Comparison of ENCODE assay signal across 8 cellular contexts in genomic region chr19:18932216-18932841, GRCh38. TPM values are rescaled to one million over a fixed set of nuclear protein-coding genes. Genes with fewer than 3 reads are reported as not detected.
A peak's percentile ranks its signal among the peaks of the same experiment; 100 is the strongest.
DNase-seq lines count a peak whose midpoint lies in the region; ATAC-seq, FAIRE-seq and TF ChIP-seq lines count a peak whose summit lies in the region.

No MANE protein-coding gene starts in this region.

- no peaks in the 10 kb centered on the region for H3K9me2 ChIP-seq in OCI-LY1 (ENCODE audit: low read depth, low read length)

- no peak overlapping the region for H2AFZ ChIP-seq in OCI-LY1 (ENCODE audit: low read length)

- H3K4me1 ChIP-seq in OCI-LY1 (ENCODE audit: insufficient read depth, low read length, severe bottlenecking) (no peaks in the 10 kb centered on the region), tibial nerve (peaks cover 0 to 16% (median 0%) of the 10 kb centered on the region in 4 donors)

- peak; percentile 91 for DNase-seq in GM12891 (ENCODE audit: insufficient read length, low spot score)
- peak; percentile 81 for DNase-seq in activated T-cell treated with anti-CD3 and anti-CD28 coated beads, Interleukin-2, amount 50 U/mL, for 4 hours
- DNase-seq in fibroblast of the aortic adventitia (ENCODE audit: low read depth) = peak; percentile 39
- peak; percentile 48 for DNase-seq in occipital lobe (lab: John Stamatoyannopoulos, UW)
- DNase-seq in tibial nerve (ENCODE audit: low spot score in 2 of 2) = peak; percentile 67 to 73

- H3K27ac ChIP-seq in OCI-LY1 (ENCODE audit: low read depth, low read length, poor library complexity, severe bottlenecking) (no peak overlapping the region), tibial nerve (peak overlapping the region in 2 of 4 donors; percentile 58 to 67)

- no peaks in the 10 kb centered on the region for H3K36me3 Mint-ChIP-seq in activated T-cell treated with anti-CD3 and anti-CD28 coated beads, Interleukin-2, amount 50 U/mL, for 4 hours (ENCODE audit: insufficient read depth)

- H3K27me3 ChIP-seq in OCI-LY1 (ENCODE audit: insufficient read depth, low read length) = no peaks in the 10 kb centered on the region
- H3K27me3 ChIP-seq in tibial nerve = no peaks in the 10 kb centered on the region

- H3K4me2 ChIP-seq in OCI-LY1 (ENCODE audit: low read length) = peak overlapping the region; percentile 19; the same call in 1 of the 2 replicates

- no peaks in the 10 kb centered on the region; the same call in 1 of the 2 replicates for H3F3A ChIP-seq in OCI-LY1 (ENCODE audit: insufficient read depth, low read length)

- H3K4me3 ChIP-seq in OCI-LY1 (ENCODE audit: low read depth, low read length, poor library complexity, severe bottlenecking) = no peak overlapping the region
- H3K4me3 ChIP-seq in fibroblast of the aortic adventitia (ENCODE audit: low read depth, low read length) = no peak overlapping the region
- H3K4me3 ChIP-seq in tibial nerve = peak overlapping the region in 2 of 4 donors; percentile 23 to 32

- TF ChIP-seq POLR2A in GM12891 (IDR thresholded peaks at IDR 0.05; ENCODE audit: low read depth, low read length) (no peak), tibial nerve (IDR thresholded peaks at IDR 0.05) (no peak)

- WGBS in tibial nerve, 2 donors = 17 to 29% methylated on average over 37 of the region's 37 CpGs

- peak; percentile 85 for FAIRE-seq in GM12891 (lab: Jason Lieb, UNC)

- no peaks in the 10 kb centered on the region for H3K79me2 ChIP-seq in OCI-LY1 (ENCODE audit: insufficient read depth, low read length)

- peaks cover 14% of the 10 kb centered on the region for H3K27me3 Mint-ChIP-seq in activated T-cell treated with anti-CD3 and anti-CD28 coated beads, Interleukin-2, amount 50 U/mL, for 4 hours (ENCODE audit: low read depth)

- peak; percentile 92 to 94 for ATAC-seq in activated T-cell treated with anti-CD3 and anti-CD28 coated beads, Interleukin-2, amount 50 U/mL, for 4 hours
- no peak for ATAC-seq in GM21576 (IDR thresholded peaks at IDR 0.05; ENCODE audit: unreplicated experiment)
- ATAC-seq in GM18873 (IDR thresholded peaks at IDR 0.05; ENCODE audit: low FRiP score, unreplicated experiment) = no peak

- H3K9ac ChIP-seq in OCI-LY1 (ENCODE audit: low read length) = no peak overlapping the region

- peaks cover 7% of the 10 kb centered on the region for H3K4me1 Mint-ChIP-seq in activated T-cell treated with anti-CD3 and anti-CD28 coated beads, Interleukin-2, amount 50 U/mL, for 4 hours (ENCODE audit: low read depth)

- TF ChIP-seq CTCF in OCI-LY1 (IDR thresholded peaks at IDR 0.05; ENCODE audit: low read length) (no peak), fibroblast of the aortic adventitia (IDR thresholded peaks at IDR 0.05; ENCODE audit: insufficient read depth, low read length) (no peak), tibial nerve (IDR thresholded peaks at IDR 0.05) (no peak)

- TF ChIP-seq EP300 in tibial nerve (IDR thresholded peaks at IDR 0.05) = no peak

- no peaks in the 10 kb centered on the region for H4K20me1 ChIP-seq in OCI-LY1 (ENCODE audit: insufficient read depth, low read length)

- peak overlapping the region; percentile 67 for H3K4me3 Mint-ChIP-seq in activated T-cell treated with anti-CD3 and anti-CD28 coated beads, Interleukin-2, amount 50 U/mL, for 4 hours

- H3K9me3 ChIP-seq in OCI-LY1 (ENCODE audit: low read length) (no peaks in the 10 kb centered on the region), tibial nerve (no peaks in the 10 kb centered on the region)

- H3K9me3 Mint-ChIP-seq in activated T-cell treated with anti-CD3 and anti-CD28 coated beads, Interleukin-2, amount 50 U/mL, for 4 hours = no peaks in the 10 kb centered on the region

- peaks cover 13% of the 10 kb centered on the region for H3K36me3 ChIP-seq in OCI-LY1 (ENCODE audit: insufficient read depth, low read length)
- H3K36me3 ChIP-seq in tibial nerve = peaks cover 0 to 91% (median 0%) of the 10 kb centered on the region in 3 donors

TF ChIP-seq in GM12891, 5 proteins besides CTCF, POLR2A, EP300 and RAD21:
- TF ChIP-seq POU2F2 (IDR thresholded peaks at IDR 0.05; ENCODE audit: low read depth, low read length) = no peak
- no peak for TF ChIP-seq SPI1 (IDR thresholded peaks at IDR 0.05; ENCODE audit: low read depth, low read length)
- no peak for TF ChIP-seq POLR2AphosphoS5 (IDR thresholded peaks at IDR 0.05; ENCODE audit: low read depth, low read length)
- TF ChIP-seq TAF1 (IDR thresholded peaks at IDR 0.05; ENCODE audit: low read depth, low read length) = no peak
- no peak for TF ChIP-seq PAX5 (IDR thresholded peaks at IDR 0.05; ENCODE audit: insufficient read depth, low read length, severe bottlenecking)
TF ChIP-seq in GM12891: peak in this region for 0.

RNA-seq across cellular contexts. Expression of gene HOMER3, which starts 8.7 kb away (rescaled TPM):
- 0.35 TPM for polyA plus RNA-seq in GM12891 (2012; ENCODE audit: low read depth, missing spikeins)
- total RNA-seq in activated T-cell treated with anti-CD3 and anti-CD28 coated beads, Interleukin-2, amount 50 U/mL, for 4 hours = 1 to 10 TPM in 1 of 3 donors, under 1 TPM in 2; 0.53 to 1.1 (median 0.79) TPM
- total RNA-seq in fibroblast of the aortic adventitia (ENCODE audit: low replicate concordance) (68.7 and 131 TPM in 2 replicates), occipital lobe (12.8 TPM), tibial nerve (10 to 100 TPM; 38.0 to 90.0 (median 44.6) TPM)

RNA-seq across cellular contexts. Expression of gene DDX49, which starts 12.8 kb away (rescaled TPM):
- polyA plus RNA-seq in GM12891 (2012; ENCODE audit: low read depth, missing spikeins) = 40.4 TPM
- 100 to 1,000 TPM; 170 to 178 (median 176) TPM for total RNA-seq in activated T-cell treated with anti-CD3 and anti-CD28 coated beads, Interleukin-2, amount 50 U/mL, for 4 hours
- total RNA-seq in fibroblast of the aortic adventitia (ENCODE audit: low replicate concordance) (30.8 and 42.1 TPM in 2 replicates), occipital lobe (45.7 TPM), tibial nerve (10 to 100 TPM; 31.8 to 61.2 (median 35.5) TPM)

RNA-seq across cellular contexts. Expression of gene COPE, which starts 13.1 kb away (rescaled TPM):
- 189 TPM for polyA plus RNA-seq in GM12891 (2012; ENCODE audit: low read depth, missing spikeins)
- 100 to 1,000 TPM; 258 to 293 (median 270) TPM for total RNA-seq in activated T-cell treated with anti-CD3 and anti-CD28 coated beads, Interleukin-2, amount 50 U/mL, for 4 hours
- 67.0 and 172 TPM in 2 replicates for total RNA-seq in fibroblast of the aortic adventitia (ENCODE audit: low replicate concordance)
- total RNA-seq in occipital lobe = 78.3 TPM
- total RNA-seq in tibial nerve = 100 to 1,000 TPM; 151 to 266 (median 183) TPM

RNA-seq across cellular contexts. Expression of gene CERS1, which starts 36.4 kb away (rescaled TPM):
- polyA plus RNA-seq in GM12891 (2012; ENCODE audit: low read depth, missing spikeins) = 0.14 TPM
- under 1 TPM in 1 of 3 donors, not detected in 2; 0.13 TPM for total RNA-seq in activated T-cell treated with anti-CD3 and anti-CD28 coated beads, Interleukin-2, amount 50 U/mL, for 4 hours
- total RNA-seq in fibroblast of the aortic adventitia (ENCODE audit: low replicate concordance) (1.1 and 1.6 TPM in 2 replicates), occipital lobe (23.4 TPM), tibial nerve (10 to 100 TPM in 3 of 4 donors, 1 to 10 TPM in 1; 7.0 to 14.9 (median 13.4) TPM)

Comparison
In these comparisons a context has a peak if more than half of its experiments do, and no peak if none do; other contexts are left out.
1. DNase-seq: peak in every context shown above with its lines; median percentile 91 in GM12891; 81 in activated T-cell treated with anti-CD3 and anti-CD28 coated beads, Interleukin-2, amount 50 U/mL, for 4 hours; 70 in tibial nerve; 48 in occipital lobe; 39 in fibroblast of the aortic adventitia.
2. ATAC-seq: peak in activated T-cell treated with anti-CD3 and anti-CD28 coated beads, Interleukin-2, amount 50 U/mL, for 4 hours (2 of 2); none in GM21576 (single experiment) and GM18873 (single experiment).